In genomic region chr2:49251766-49252165, GRCh38 we compare ENCODE assay signal across 18 cellular contexts.
DNase-seq lines count a peak whose midpoint lies in the region; ATAC-seq, FAIRE-seq and TF ChIP-seq lines count a peak whose summit lies in the region.
"Had no signal": no experiment of that assay in that cellular context is flagged by ENCODE, and none has a peak within 500 bp of the region (broad histone marks: within the 10 kb centered on the region; RNA-seq: fewer than 3 reads in every experiment).

No MANE protein-coding gene starts in this region.

- H3K27ac ChIP-seq in K562 (ENCODE audit: extremely low read depth, low read depth, low read length) = no peak overlapping the region
- H3K27ac ChIP-seq: RWPE1 had no signal

- H4K20me1 ChIP-seq in K562 (replicated peaks; ENCODE audit: control insufficient read depth, insufficient read depth, low read length) = no peaks in the 10 kb centered on the region

- H3K27me3 Mint-ChIP-seq in activated naive CD8-positive, alpha-beta T cell treated with anti-CD3 and anti-CD28 coated beads, Interleukin-2, amount 50 U/mL, for 24 hours = no peaks in the 10 kb centered on the region
- H3K27me3 Mint-ChIP-seq: activated B cell treated with CpG ODN at 0.5 μM for 24 hours; dendritic cell treated with granulocyte-macrophage colony-stimulating factor and Interleukin-4, amounts not matched to agents 40 ng/mL and 50 ng/mL, for 4 days had no signal

- no peak overlapping the region for H3K4me2 ChIP-seq in K562 (ENCODE audit: insufficient read depth, low read length)

- H2AFZ ChIP-seq in K562 (ENCODE audit: low read depth, low read length) = no peak overlapping the region

- FAIRE-seq in K562 (lab: Jason Lieb, UNC) = no peak
- FAIRE-seq: D721Med had no signal

- no peaks in the 10 kb centered on the region for H3K4me1 ChIP-seq in K562 (replicated peaks in 1 of 2; ENCODE audit: control insufficient read depth in 2 of 2, insufficient read depth in 2 of 2, low read length in 2 of 2)

- TF ChIP-seq CTCF in AG04449 (IDR thresholded peaks at IDR 0.05; ENCODE audit: insufficient read depth, low read length, missing control alignments) (no peak), K562 (IDR thresholded peaks at IDR 0.05 in 2 of 3, conservative IDR thresholded peaks at IDR 0.05 in 1 of 3; ENCODE audit: insufficient read depth in 2 of 3, low read depth in 1 of 3, low read length in 3 of 3) (no peak), kidney epithelial cell (IDR thresholded peaks at IDR 0.05; ENCODE audit: insufficient read depth, low read length, poor library complexity, severe bottlenecking) (no peak)

- H3K4me3 Mint-ChIP-seq in activated naive CD8-positive, alpha-beta T cell treated with anti-CD3 and anti-CD28 coated beads, Interleukin-2, amount 50 U/mL, for 24 hours = no peak overlapping the region
- H3K4me3 Mint-ChIP-seq: activated B cell treated with CpG ODN at 0.5 μM for 24 hours; dendritic cell treated with granulocyte-macrophage colony-stimulating factor and Interleukin-4, amounts not matched to agents 40 ng/mL and 50 ng/mL, for 4 days had no signal

- WGBS in K562 (ENCODE audit: insufficient coverage, low coverage, missing lambda C conversion rate) = 0% methylated on average over 1 of the region's 1 CpG

- no peaks in the 10 kb centered on the region for H3K9me3 ChIP-seq in K562 (replicated peaks; ENCODE audit: control insufficient read depth, insufficient read depth, low read depth, low read length)

- H3K9me3 Mint-ChIP-seq in activated naive CD8-positive, alpha-beta T cell treated with anti-CD3 and anti-CD28 coated beads, Interleukin-2, amount 50 U/mL, for 24 hours = peaks cover 31% of the 10 kb centered on the region
- H3K9me3 Mint-ChIP-seq: activated B cell treated with CpG ODN at 0.5 μM for 24 hours; dendritic cell treated with granulocyte-macrophage colony-stimulating factor and Interleukin-4, amounts not matched to agents 40 ng/mL and 50 ng/mL, for 4 days had no signal

- TF ChIP-seq EP300 in K562 (IDR thresholded peaks at IDR 0.05; ENCODE audit: low read length) = no peak

- POLR2A ChIA-PET in AG04449 (lab: Yijun Ruan, JAX) = interaction anchor here (0.5 kb wide), 1 partner anchor 300 kb away, joined by 3 read pairs; no protein-coding TSS in a partner anchor
- POLR2A ChIA-PET in K562 (lab: Yijun Ruan, JAX) = no interaction called here

- H3K27me3 ChIP-seq in K562 (ENCODE audit: control insufficient read depth in 2 of 2, insufficient read depth in 2 of 2, low read length in 2 of 2) = no peaks in the 10 kb centered on the region
- H3K27me3 ChIP-seq in kidney epithelial cell (ENCODE audit: control insufficient read depth, insufficient read depth, low read length) = no peaks in the 10 kb centered on the region

- no peak for TF ChIP-seq POLR2A in K562 (conservative IDR thresholded peaks at IDR 0.05)

- no peak overlapping the region for H3K27ac Mint-ChIP-seq in activated naive CD8-positive, alpha-beta T cell treated with anti-CD3 and anti-CD28 coated beads, Interleukin-2, amount 50 U/mL, for 24 hours
- H3K27ac Mint-ChIP-seq: activated B cell treated with CpG ODN at 0.5 μM for 24 hours; dendritic cell treated with granulocyte-macrophage colony-stimulating factor and Interleukin-4, amounts not matched to agents 40 ng/mL and 50 ng/mL, for 4 days had no signal

- no peaks in the 10 kb centered on the region for H3K79me2 ChIP-seq in K562 (ENCODE audit: control insufficient read depth, insufficient read depth, low read length)

- CTCF ChIA-PET in AG04449 (lab: Yijun Ruan, JAX) (no interaction called here), K562 (lab: Yijun Ruan, JAX; ENCODE audit: low intra/inter-chr PET ratio) (no interaction called here)

- peak; percentile 71 for DNase-seq in AG04449 (ENCODE audit: low read depth, low spot score)
- DNase-seq in H4 (ENCODE audit: low spot score) = peak; percentile 36
- no peak for DNase-seq in K562 (ENCODE audit: extremely low read depth in 1 of 4, low spot score in 3 of 4)
- peak; percentile 12 for DNase-seq in kidney epithelial cell (ENCODE audit: low read depth)
- DNase-seq in OCI-M1 (lab: John Stamatoyannopoulos, UW) = no peak
- no peak for DNase-seq in activated naive CD4-positive, alpha-beta T cell (lab: John Stamatoyannopoulos, UW)
- DNase-seq in SK-N-DZ (ENCODE audit: low spot score) = no peak
- DNase-seq in activated naive CD8-positive, alpha-beta T cell treated with anti-CD3 and anti-CD28 coated beads, Interleukin-2, amount 50 U/mL, for 24 hours = no peak
- DNase-seq: activated B cell treated with CpG ODN at 0.5 μM for 24 hours; midbrain; NCI-H1092; NCI-H82; stimulated activated CD4-positive, alpha-beta T cell treated with anti-CD3 and anti-CD28 coated beads, Interleukin-2, amount 100 ng/mL, for 24 hours; substantia nigra; T-helper 1 cell had no signal

- H3K9me1 ChIP-seq in K562 (ENCODE audit: control insufficient read depth, insufficient read depth, low read length) = no peaks in the 10 kb centered on the region

- H3K36me3 ChIP-seq in K562 (ENCODE audit: control insufficient read depth, insufficient read depth, low read length) (no peaks in the 10 kb centered on the region), kidney epithelial cell (ENCODE audit: control insufficient read depth, insufficient read depth, low read length) (no peaks in the 10 kb centered on the region)

- no peak for TF ChIP-seq RAD21 in K562 (CRISPR knock-in tag; conservative IDR thresholded peaks at IDR 0.05 in 1 of 2, IDR thresholded peaks at IDR 0.05 in 1 of 2)

- H3K4me3 ChIP-seq in AG04449 (ENCODE audit: low read depth, low read length) = no peak overlapping the region
- H3K4me3 ChIP-seq in K562 = no peak overlapping the region
- no peak overlapping the region for H3K4me3 ChIP-seq in kidney epithelial cell (ENCODE audit: low read depth, low read length)

- in situ Hi-C loops in K562 (cut with MboI) = no loop called here

- BruUV-seq in K562 (replicated peaks; lab: Mats Ljungman, UMichigan) = no TSS peak

- no peak overlapping the region for H3K9ac ChIP-seq in K562 (ENCODE audit: insufficient read depth in 1 of 2, low read depth in 2 of 2, low read length in 2 of 2)

- no peaks in the 10 kb centered on the region for H3K4me1 Mint-ChIP-seq in activated naive CD8-positive, alpha-beta T cell treated with anti-CD3 and anti-CD28 coated beads, Interleukin-2, amount 50 U/mL, for 24 hours
- H3K4me1 Mint-ChIP-seq: activated B cell treated with CpG ODN at 0.5 μM for 24 hours had no signal

- intact Hi-C loops in K562 (cut with micrococcal nuclease) = no loop called here

- no peak for ATAC-seq in K562
- no peak for ATAC-seq in activated naive CD8-positive, alpha-beta T cell treated with anti-CD3 and anti-CD28 coated beads, Interleukin-2, amount 50 U/mL, for 24 hours

- no peaks in the 10 kb centered on the region for H3K36me3 Mint-ChIP-seq in activated naive CD8-positive, alpha-beta T cell treated with anti-CD3 and anti-CD28 coated beads, Interleukin-2, amount 50 U/mL, for 24 hours (ENCODE audit: low read depth)

TF ChIP-seq in K562, 482 proteins besides CTCF, POLR2A, EP300 and RAD21:
- TF ChIP-seq C11orf30 (IDR thresholded peaks at IDR 0.05; ENCODE audit: low read depth) = 0 out of 2 replicates have a peak, but pooled peaks have one; percentile 7
- TF ChIP-seq MAFG (tag; conservative IDR thresholded peaks at IDR 0.05) = 0 out of 2 replicates have a peak, but pooled peaks have one; percentile 29
- no peak for TF ChIP-seq NELFE (IDR thresholded peaks at IDR 0.05; ENCODE audit: insufficient read depth, insufficient read length)
- 0 out of 2 replicates have a peak, but pooled peaks have one; percentile 14 for TF ChIP-seq ZNF316 (IDR thresholded peaks at IDR 0.05)

Comparison
In these comparisons a context has a peak if more than half of its experiments do, and no peak if none do; other contexts are left out.
1. DNase-seq: peak in AG04449 (single experiment), H4 (single experiment) and kidney epithelial cell (single experiment); none in K562 (0 of 4), OCI-M1 (single experiment), activated naive CD4-positive, alpha-beta T cell (0 of 4), SK-N-DZ (single experiment) and activated naive CD8-positive, alpha-beta T cell treated with anti-CD3 and anti-CD28 coated beads, Interleukin-2, amount 50 U/mL, for 24 hours (single experiment).